Comparison of ENCODE assay signal across 11 cellular contexts in the genomic region with DNA sequence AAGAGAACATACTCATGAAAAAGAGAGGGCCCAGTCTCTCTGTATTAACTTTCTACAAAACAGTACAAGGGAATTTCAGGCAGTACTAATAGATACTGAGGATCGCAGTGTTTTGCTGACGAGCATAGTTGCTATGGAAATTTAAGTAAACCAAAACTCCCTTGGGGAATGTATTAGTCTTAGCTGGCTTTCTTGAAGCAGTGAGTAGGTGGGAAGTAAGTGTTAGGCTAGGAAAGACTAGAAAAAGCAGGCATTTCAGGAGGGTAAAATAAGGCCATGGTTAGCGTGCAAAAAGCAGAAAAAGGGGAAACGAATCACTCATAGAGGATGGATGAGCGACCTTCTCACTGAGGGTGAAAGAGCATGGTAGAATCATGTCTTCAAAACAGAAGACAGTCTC.
DNase-seq lines count a peak whose midpoint lies in the region; TF ChIP-seq lines count a peak whose summit lies in the region.
"Had no signal": no experiment of that assay in that cellular context is flagged by ENCODE, and none has a peak within 500 bp of the region (broad histone marks: within the 10 kb centered on the region; RNA-seq: fewer than 3 reads in every experiment).

No MANE protein-coding gene starts in this region.

- DNase-seq in NCI-H82 (lab: John Stamatoyannopoulos, UW), result peak; percentile 3
- DNase-seq in NCI-H82 treated with DMSO at 0.1 percent for 48 hours (lab: John Stamatoyannopoulos, UW; ENCODE audit: unreplicated experiment), result no peak
- DNase-seq in SK-N-MC (ENCODE audit: low read depth, low spot score), result peak; percentile 92
- peak; percentile 82 for DNase-seq in fibroblast of villous mesenchyme (ENCODE audit: low read depth)
- peak; percentile 33 for DNase-seq in smooth muscle cell of the brain vasculature (ENCODE audit: low read depth, low spot score)
- no peak for DNase-seq in NCI-H524 (lab: John Stamatoyannopoulos, UW)
- no peak for DNase-seq in SIG-M5 (lab: John Stamatoyannopoulos, UW)
- DNase-seq in suprapubic skin (ENCODE audit: low spot score in 2 of 2), result no peak
- DNase-seq: MV-4-11; NK-92 treated with Interleukin-12 subunit alpha and Interleukin-12 subunit beta, amount 100 ng/mL, for 24 hours had no signal

- H3K9me3 ChIP-seq in SK-N-MC (ENCODE audit: low read depth, low read length) (no peaks in the 10 kb centered on the region), suprapubic skin (no peaks in the 10 kb centered on the region)
- H3K9me3 ChIP-seq: tibial nerve had no signal

- no peak for TF ChIP-seq EP300 in suprapubic skin (IDR thresholded peaks at IDR 0.05)

- H3K27ac ChIP-seq in SK-N-MC (peak overlapping the region; percentile 77), suprapubic skin (no peak overlapping the region)
- H3K27ac ChIP-seq: tibial nerve had no signal

- no peaks in the 10 kb centered on the region for H3K36me3 ChIP-seq in SK-N-MC (ENCODE audit: insufficient read depth, low read length)
- no peaks in the 10 kb centered on the region for H3K36me3 ChIP-seq in suprapubic skin
- H3K36me3 ChIP-seq: tibial nerve had no signal

- no peaks in the 10 kb centered on the region for H3K4me1 ChIP-seq in suprapubic skin

- no peak for TF ChIP-seq POLR2A in suprapubic skin (IDR thresholded peaks at IDR 0.05)

- H3K4me3 ChIP-seq in SK-N-MC, result peak overlapping the region; percentile 70
- H3K4me3 ChIP-seq in fibroblast of villous mesenchyme (ENCODE audit: low read depth, low read length), result no peak overlapping the region
- H3K4me3 ChIP-seq in suprapubic skin, result no peak overlapping the region
- H3K4me3 ChIP-seq: tibial nerve had no signal

- no peaks in the 10 kb centered on the region for H3K27me3 ChIP-seq in suprapubic skin
- H3K27me3 ChIP-seq: tibial nerve had no signal

- no peak for TF ChIP-seq CTCF in fibroblast of villous mesenchyme (IDR thresholded peaks at IDR 0.05; ENCODE audit: insufficient read depth, low read depth, low read length)
- no peak for TF ChIP-seq CTCF in suprapubic skin (IDR thresholded peaks at IDR 0.05)

- peak overlapping the region; percentile 46 for H3K9ac ChIP-seq in SK-N-MC (ENCODE audit: insufficient read length)

- WGBS in suprapubic skin, result 61% methylated on average over 5 of the region's 5 CpGs

Comparison
In these comparisons a context has a peak if more than half of its experiments do, and no peak if none do; other contexts are left out.
1. DNase-seq: peak in NCI-H82 (single experiment), SK-N-MC (single experiment), fibroblast of villous mesenchyme (single experiment) and smooth muscle cell of the brain vasculature (single experiment); none in NCI-H82 treated with DMSO at 0.1 percent for 48 hours (single experiment), NCI-H524 (0 of 2), SIG-M5 (single experiment) and suprapubic skin (0 of 2).